ENCODE assay signal across 6 cellular contexts in genomic region chr2:38632980-38633379, GRCh38.
"Had no signal": no experiment of that assay in that cellular context is flagged by ENCODE, and none has a peak within 500 bp of the region (broad histone marks: within the 10 kb centered on the region; RNA-seq: fewer than 3 reads in every experiment).

No MANE protein-coding gene starts in this region.

- DNase-seq: GDM1 had no signal

- ATAC-seq: GM12878 had no signal

- FAIRE-seq: G401.6, GM12878, GM12891, GM12892, GM19239 had no signal

- H3K4me3 ChIP-seq: GM12878 had no signal
